ENCODE assay signal across 31 cellular contexts in genomic region chr3:191307341-191307740, GRCh38. TPM values are rescaled to one million over a fixed set of nuclear protein-coding genes. Genes with fewer than 3 reads are reported as not detected.
"Had no signal": no experiment of that assay in that cellular context is flagged by ENCODE, and none has a peak within 500 bp of the region (broad histone marks: within the 10 kb centered on the region; RNA-seq: fewer than 3 reads in every experiment).

No MANE protein-coding gene starts in this region.

- H3K27ac ChIP-seq: PC-9, RWPE1, SJCRH30, SK-N-MC had no signal

- H3K36me3 ChIP-seq: MG63, SJCRH30 had no signal

- H3K4me3 ChIP-seq: MG63, PC-9, SJCRH30, SK-N-MC had no signal

- DNase-seq: Kasumi-1, KG1, MG63, NCI-H1048, NCI-H1092 treated with DMSO at 0.1 percent for 48 hours, NCI-H1105 treated with DMSO at 0.1 percent for 48 hours, NCI-H1417, NCI-H1436, NCI-H146, NCI-H1694, NCI-H187, NCI-H1930, NCI-H2081, NCI-H2171 treated with DMSO at 0.1 percent for 48 hours, NCI-H2227 treated with DMSO at 0.1 percent for 48 hours, NCI-H345, NCI-H446, NCI-H510A treated with DMSO at 0.1 percent for 48 hours, NCI-H524 treated with DMSO at 0.1 percent for 48 hours, NCI-H526 treated with DMSO at 0.1 percent for 48 hours, NCI-H774, SHP77, SIG-M5, SJCRH30 had no signal

- H3K9me3 ChIP-seq: MG63, SJCRH30 had no signal

- H3K4me2 ChIP-seq: PC-9 had no signal

- H2AFZ ChIP-seq: PC-9 had no signal

- H3K4me1 ChIP-seq: SJCRH30 had no signal

- H3K27me3 ChIP-seq: MG63, SJCRH30 had no signal

- ATAC-seq: Panc1, Right ventricle myocardium inferior, SK-N-SH treated with all-trans-retinoic acid at 6 μM for 48 hours had no signal

RNA-seq across cellular contexts. Expression of gene UTS2B, which starts 23.0 kb away (rescaled TPM):
- total RNA-seq: RPMI7951, SJCRH30 had no signal
